In the genomic region with DNA sequence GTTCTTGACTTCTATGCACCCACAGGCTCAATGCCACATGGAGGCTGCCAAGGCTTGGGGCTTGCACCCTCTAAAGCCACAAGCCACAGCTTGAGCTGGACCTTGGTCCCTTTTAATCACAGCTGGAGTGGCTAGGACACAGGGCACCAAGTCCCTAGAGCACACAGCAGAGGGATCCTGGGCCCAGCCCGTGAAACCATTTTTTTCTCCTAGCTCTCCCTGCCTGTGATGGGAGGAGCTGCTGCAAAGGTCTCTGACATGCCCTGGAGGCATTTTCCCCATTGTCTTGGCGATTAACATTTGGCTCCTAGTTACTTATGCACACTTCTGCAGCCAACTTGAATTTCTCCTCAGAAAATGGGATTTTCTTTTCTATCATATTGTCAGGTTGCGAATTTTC, we compare ENCODE assay signal across 36 cellular contexts.
"Had no signal": no experiment of that assay in that cellular context is flagged by ENCODE, and none has a peak within 500 bp of the region (broad histone marks: within the 10 kb centered on the region; RNA-seq: fewer than 3 reads in every experiment).

No MANE protein-coding gene starts in this region.

- H3K27ac ChIP-seq: ascending aorta, cardiac muscle cell, WERI-Rb-1 had no signal

- DNase-seq: activated B cell treated with CpG ODN at 0.5 μM for 24 hours; activated CD4-positive, alpha-beta memory T cell treated with anti-CD3 and anti-CD28 coated beads, Interleukin-2, amount 10 ng/mL, durations not matched to agents 7 days and 5 days; activated CD4-positive, alpha-beta T cell treated with anti-CD3 and anti-CD28 coated beads for 1 hour; activated CD4-positive, alpha-beta T cell treated with anti-CD3 and anti-CD28 coated beads for 36 hours; activated CD4-positive, alpha-beta T cell treated with anti-CD3 and anti-CD28 coated beads for 48 hours; activated CD4-positive, alpha-beta T cell treated with anti-CD3 and anti-CD28 coated beads, Interleukin-2, amount 10 ng/mL, durations not matched to agents 7 days and 5 days; activated CD4-positive, alpha-beta T cell treated with anti-CD3 and anti-CD28 coated beads, Interleukin-2, amount 50 U/mL, for 48 hours; activated CD8-positive, alpha-beta memory T cell treated with anti-CD3 and anti-CD28 coated beads for 24 hours; activated CD8-positive, alpha-beta memory T cell treated with anti-CD3 and anti-CD28 coated beads, Interleukin-2, amount 10 ng/mL, durations not matched to agents 7 days and 5 days; activated CD8-positive, alpha-beta memory T cell treated with anti-CD3 and anti-CD28 coated beads, Interleukin-2, amount 50 U/mL, for 48 hours; activated CD8-positive, alpha-beta T cell treated with anti-CD3 and anti-CD28 coated beads, Interleukin-2, amount 10 ng/mL, durations not matched to agents 7 days and 5 days; activated effector memory CD4-positive, alpha-beta T cell treated with Interleukin-2 at 50 U/mL for 16 hours; activated gamma-delta T cell; activated naive CD4-positive, alpha-beta T cell treated with anti-CD3 and anti-CD28 coated beads, Interleukin-2, amount 10 ng/mL, durations not matched to agents 7 days and 5 days; activated naive CD4-positive, alpha-beta T cell treated with Interleukin-2 at 50 U/mL for 16 hours; activated naive CD8-positive, alpha-beta T cell treated with anti-CD3 and anti-CD28 coated beads, Interleukin-2, amount 10 ng/mL, durations not matched to agents 7 days and 5 days; activated naive CD8-positive, alpha-beta T cell treated with anti-CD3 and anti-CD28 coated beads, Interleukin-2, amount 50 U/mL, for 24 hours; activated T-cell treated with anti-CD3 and anti-CD28 coated beads, Interleukin-2, amount 50 U/mL, for 24 hours; activated T-cell treated with anti-CD3 and anti-CD28 coated beads, Interleukin-2, amount 50 U/mL, for 48 hours; amygdala; anterior cingulate cortex; caudate nucleus; cerebellar nuclear complex; T-helper 1 cell; T-helper 2 cell; T-helper 9 cell; WERI-Rb-1 had no signal

- H3K9me3 Mint-ChIP-seq: activated CD4-positive, alpha-beta T cell treated with anti-CD3 and anti-CD28 coated beads, Interleukin-2, amount 10 ng/mL, durations not matched to agents 7 days and 5 days; activated naive CD8-positive, alpha-beta T cell treated with anti-CD3 and anti-CD28 coated beads, Interleukin-2, amount 10 ng/mL, durations not matched to agents 7 days and 5 days; brain had no signal

- H3K36me3 ChIP-seq: ascending aorta, cardiac muscle cell, WERI-Rb-1 had no signal

- H3K36me3 Mint-ChIP-seq: activated CD8-positive, alpha-beta memory T cell treated with anti-CD3 and anti-CD28 coated beads, Interleukin-2, amount 10 ng/mL, durations not matched to agents 7 days and 5 days; activated naive CD4-positive, alpha-beta T cell treated with anti-CD3 and anti-CD28 coated beads, Interleukin-2, amount 10 ng/mL, durations not matched to agents 7 days and 5 days; activated naive CD4-positive, alpha-beta T cell treated with anti-CD3 and anti-CD28 coated beads, Interleukin-2, amount 50 U/mL, for 24 hours; activated naive CD8-positive, alpha-beta T cell; activated naive CD8-positive, alpha-beta T cell treated with anti-CD3 and anti-CD28 coated beads, Interleukin-2, amount 10 ng/mL, durations not matched to agents 7 days and 5 days; brain had no signal

- H3K4me3 Mint-ChIP-seq: activated B cell treated with CpG ODN at 0.5 μM for 24 hours; activated CD4-positive, alpha-beta memory T cell treated with anti-CD3 and anti-CD28 coated beads, Interleukin-2, amount 10 ng/mL, durations not matched to agents 7 days and 5 days; activated CD4-positive, alpha-beta T cell treated with anti-CD3 and anti-CD28 coated beads for 36 hours; activated CD4-positive, alpha-beta T cell treated with anti-CD3 and anti-CD28 coated beads, Interleukin-2, amount 10 ng/mL, durations not matched to agents 7 days and 5 days; activated CD8-positive, alpha-beta memory T cell treated with anti-CD3 and anti-CD28 coated beads, Interleukin-2, amount 10 ng/mL, durations not matched to agents 7 days and 5 days; activated CD8-positive, alpha-beta T cell treated with anti-CD3 and anti-CD28 coated beads, Interleukin-2, amount 10 ng/mL, durations not matched to agents 7 days and 5 days; activated naive CD4-positive, alpha-beta T cell treated with anti-CD3 and anti-CD28 coated beads, Interleukin-2, amount 10 ng/mL, durations not matched to agents 7 days and 5 days; activated naive CD4-positive, alpha-beta T cell treated with anti-CD3 and anti-CD28 coated beads, Interleukin-2, amount 50 U/mL, for 24 hours; activated naive CD8-positive, alpha-beta T cell; activated naive CD8-positive, alpha-beta T cell treated with anti-CD3 and anti-CD28 coated beads, Interleukin-2, amount 10 ng/mL, durations not matched to agents 7 days and 5 days; activated naive CD8-positive, alpha-beta T cell treated with anti-CD3 and anti-CD28 coated beads, Interleukin-2, amount 50 U/mL, for 24 hours; activated T-cell treated with anti-CD3 and anti-CD28 coated beads, Interleukin-2, amount 50 U/mL, for 24 hours; brain; central memory CD8-positive, alpha-beta T cell; T-helper 1 cell treated with Interleukin-12 subunit alpha and Interleukin-12 subunit beta and Interleukin-4 antibody, amounts not matched to agents 30 μg/mL and 1 μg/mL, for 36 hours; T-helper 2 cell treated with Interferon-gamma antibody and Interleukin-4, amounts not matched to agents 5 μg/mL and 100 μg/mL, for 36 hours had no signal

- H3K9me3 ChIP-seq: ascending aorta had no signal

- H3K4me1 ChIP-seq: ascending aorta had no signal

- H3K27me3 ChIP-seq: ascending aorta, cardiac muscle cell had no signal

- H3K27me3 Mint-ChIP-seq: activated B cell treated with CpG ODN at 0.5 μM for 24 hours; activated CD4-positive, alpha-beta memory T cell treated with anti-CD3 and anti-CD28 coated beads, Interleukin-2, amount 10 ng/mL, durations not matched to agents 7 days and 5 days; activated CD4-positive, alpha-beta T cell treated with anti-CD3 and anti-CD28 coated beads for 36 hours; activated CD4-positive, alpha-beta T cell treated with anti-CD3 and anti-CD28 coated beads, Interleukin-2, amount 10 ng/mL, durations not matched to agents 7 days and 5 days; activated CD8-positive, alpha-beta memory T cell treated with anti-CD3 and anti-CD28 coated beads, Interleukin-2, amount 10 ng/mL, durations not matched to agents 7 days and 5 days; activated naive CD4-positive, alpha-beta T cell treated with anti-CD3 and anti-CD28 coated beads, Interleukin-2, amount 10 ng/mL, durations not matched to agents 7 days and 5 days; activated naive CD4-positive, alpha-beta T cell treated with anti-CD3 and anti-CD28 coated beads, Interleukin-2, amount 50 U/mL, for 24 hours; activated naive CD8-positive, alpha-beta T cell; activated naive CD8-positive, alpha-beta T cell treated with anti-CD3 and anti-CD28 coated beads, Interleukin-2, amount 10 ng/mL, durations not matched to agents 7 days and 5 days; activated naive CD8-positive, alpha-beta T cell treated with anti-CD3 and anti-CD28 coated beads, Interleukin-2, amount 50 U/mL, for 24 hours; activated T-cell treated with anti-CD3 and anti-CD28 coated beads, Interleukin-2, amount 50 U/mL, for 24 hours; brain; central memory CD8-positive, alpha-beta T cell had no signal

- H3K4me1 Mint-ChIP-seq: activated B cell treated with CpG ODN at 0.5 μM for 24 hours; activated CD4-positive, alpha-beta memory T cell treated with anti-CD3 and anti-CD28 coated beads, Interleukin-2, amount 10 ng/mL, durations not matched to agents 7 days and 5 days; activated CD4-positive, alpha-beta T cell treated with anti-CD3 and anti-CD28 coated beads for 36 hours; activated CD4-positive, alpha-beta T cell treated with anti-CD3 and anti-CD28 coated beads, Interleukin-2, amount 10 ng/mL, durations not matched to agents 7 days and 5 days; activated CD8-positive, alpha-beta memory T cell treated with anti-CD3 and anti-CD28 coated beads, Interleukin-2, amount 10 ng/mL, durations not matched to agents 7 days and 5 days; activated naive CD4-positive, alpha-beta T cell treated with anti-CD3 and anti-CD28 coated beads, Interleukin-2, amount 10 ng/mL, durations not matched to agents 7 days and 5 days; activated naive CD4-positive, alpha-beta T cell treated with anti-CD3 and anti-CD28 coated beads, Interleukin-2, amount 50 U/mL, for 24 hours; activated naive CD8-positive, alpha-beta T cell treated with anti-CD3 and anti-CD28 coated beads, Interleukin-2, amount 10 ng/mL, durations not matched to agents 7 days and 5 days; activated naive CD8-positive, alpha-beta T cell treated with anti-CD3 and anti-CD28 coated beads, Interleukin-2, amount 50 U/mL, for 24 hours; central memory CD8-positive, alpha-beta T cell had no signal

- ATAC-seq: activated CD4-positive, alpha-beta T cell treated with anti-CD3 and anti-CD28 coated beads for 36 hours; activated CD8-positive, alpha-beta memory T cell treated with anti-CD3 and anti-CD28 coated beads, Interleukin-2, amount 10 ng/mL, durations not matched to agents 7 days and 5 days; activated CD8-positive, alpha-beta T cell treated with anti-CD3 and anti-CD28 coated beads, Interleukin-2, amount 10 ng/mL, durations not matched to agents 7 days and 5 days; activated naive CD8-positive, alpha-beta T cell treated with anti-CD3 and anti-CD28 coated beads, Interleukin-2, amount 50 U/mL, for 24 hours had no signal

- H3K27ac Mint-ChIP-seq: activated B cell treated with CpG ODN at 0.5 μM for 24 hours; activated CD4-positive, alpha-beta memory T cell treated with anti-CD3 and anti-CD28 coated beads, Interleukin-2, amount 10 ng/mL, durations not matched to agents 7 days and 5 days; activated CD4-positive, alpha-beta T cell treated with anti-CD3 and anti-CD28 coated beads for 36 hours; activated CD4-positive, alpha-beta T cell treated with anti-CD3 and anti-CD28 coated beads, Interleukin-2, amount 10 ng/mL, durations not matched to agents 7 days and 5 days; activated CD8-positive, alpha-beta memory T cell treated with anti-CD3 and anti-CD28 coated beads, Interleukin-2, amount 10 ng/mL, durations not matched to agents 7 days and 5 days; activated CD8-positive, alpha-beta T cell treated with anti-CD3 and anti-CD28 coated beads, Interleukin-2, amount 10 ng/mL, durations not matched to agents 7 days and 5 days; activated naive CD4-positive, alpha-beta T cell treated with anti-CD3 and anti-CD28 coated beads, Interleukin-2, amount 10 ng/mL, durations not matched to agents 7 days and 5 days; activated naive CD4-positive, alpha-beta T cell treated with anti-CD3 and anti-CD28 coated beads, Interleukin-2, amount 50 U/mL, for 24 hours; activated naive CD8-positive, alpha-beta T cell; activated naive CD8-positive, alpha-beta T cell treated with anti-CD3 and anti-CD28 coated beads, Interleukin-2, amount 10 ng/mL, durations not matched to agents 7 days and 5 days; activated naive CD8-positive, alpha-beta T cell treated with anti-CD3 and anti-CD28 coated beads, Interleukin-2, amount 50 U/mL, for 24 hours; activated T-cell treated with anti-CD3 and anti-CD28 coated beads, Interleukin-2, amount 50 U/mL, for 24 hours; activated T-helper 2 cell treated with anti-CD3 and anti-CD28 coated beads, Interferon-gamma antibody, Interleukin-2, Interleukin-4, amounts not matched to agents 10 μg/mL and 5 μg/mL and 100 μg/mL, durations not matched to agents 14 hours and 24 hours and 36 hours; brain; T-helper 1 cell treated with Interleukin-12 subunit alpha and Interleukin-12 subunit beta and Interleukin-4 antibody, amounts not matched to agents 30 μg/mL and 1 μg/mL, for 36 hours; T-helper 2 cell treated with Interferon-gamma antibody and Interleukin-4, amounts not matched to agents 5 μg/mL and 100 μg/mL, for 36 hours had no signal

- H3K4me3 ChIP-seq: ascending aorta, cardiac muscle cell had no signal
